Comparison of ENCODE assay signal across 21 cellular contexts in the genomic region with DNA sequence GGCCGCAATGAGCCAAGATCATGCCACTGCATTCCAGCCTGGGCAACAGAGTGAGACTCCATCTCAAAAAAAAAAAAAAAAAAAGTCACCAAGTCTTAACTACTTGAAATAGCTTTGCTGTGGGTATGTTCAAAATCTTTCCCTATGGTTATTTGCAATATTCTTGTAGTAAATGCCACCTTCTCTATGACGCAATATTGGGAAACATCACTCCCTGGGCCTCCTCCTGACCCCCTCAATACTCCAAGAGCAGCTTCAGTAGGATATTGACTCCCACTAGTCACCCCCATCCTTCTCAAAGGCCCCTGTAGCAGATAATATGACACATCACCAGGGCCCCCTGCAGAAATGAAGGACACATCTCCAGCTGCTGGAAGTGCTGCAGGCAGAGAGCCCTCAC.
DNase-seq lines count a peak whose midpoint lies in the region; ATAC-seq, FAIRE-seq and TF ChIP-seq lines count a peak whose summit lies in the region.
"Had no signal": no experiment of that assay in that cellular context is flagged by ENCODE, and none has a peak within 500 bp of the region (broad histone marks: within the 10 kb centered on the region; RNA-seq: fewer than 3 reads in every experiment).

No MANE protein-coding gene starts in this region.

- H3K27me3 Mint-ChIP-seq in neural crest cell (ENCODE audit: low read depth), result peaks cover 31% of the 10 kb centered on the region
- H3K27me3 Mint-ChIP-seq in HFFc6 (ENCODE audit: insufficient read depth), result peaks cover 13% of the 10 kb centered on the region

- H3K9me3 ChIP-seq in HepG2 (ENCODE audit: low read length) (no peaks in the 10 kb centered on the region), right lobe of liver (no peaks in the 10 kb centered on the region), PC-3 (ENCODE audit: low read length) (no peaks in the 10 kb centered on the region)
- H3K9me3 ChIP-seq: A549; BLaER1 treated with 17β-estradiol and CSF1 and Interleukin-3, amounts not matched to agents 10 nM and 100 nM; Caco-2 had no signal

- BruUV-seq in HepG2 (replicated peaks; lab: Mats Ljungman, UMichigan), result no TSS peak
- no TSS peak for BruUV-seq in PC-3 (replicated peaks; lab: Mats Ljungman, UMichigan)

- H3K4me2 ChIP-seq in HepG2 (ENCODE audit: low read depth, low read length), result no peak overlapping the region
- no peak overlapping the region for H3K4me2 ChIP-seq in PC-3 (ENCODE audit: low read length)
- H3K4me2 ChIP-seq: A549; BLaER1 treated with 17β-estradiol and CSF1 and Interleukin-3, amounts not matched to agents 10 nM and 100 nM had no signal

- no peaks in the 10 kb centered on the region for H3F3A ChIP-seq in PC-3 (ENCODE audit: low read length, unreplicated experiment)

- no peak for TF ChIP-seq RAD21 in HepG2 (CRISPR knock-in tag; IDR thresholded peaks at IDR 0.05)

- H3K36me3 ChIP-seq in HepG2 (replicated peaks in 1 of 2; ENCODE audit: control insufficient read depth in 1 of 2, insufficient read depth in 2 of 2, low read length in 2 of 2), result no peaks in the 10 kb centered on the region
- H3K36me3 ChIP-seq in right lobe of liver, result no peaks in the 10 kb centered on the region
- H3K36me3 ChIP-seq in PC-3 (ENCODE audit: low read depth, low read length), result no peaks in the 10 kb centered on the region
- H3K36me3 ChIP-seq: BLaER1 treated with 17β-estradiol and CSF1 and Interleukin-3, amounts not matched to agents 10 nM and 100 nM had no signal

- 0 out of 2 replicates have a peak, but pooled peaks cover 2% of the 10 kb centered on the region for H4K20me1 ChIP-seq in HepG2 (ENCODE audit: insufficient read depth, low read length)
- no peaks in the 10 kb centered on the region for H4K20me1 ChIP-seq in PC-3 (ENCODE audit: low read length)

- H3K9me2 ChIP-seq in PC-3 (replicated peaks; ENCODE audit: low read length), result no peaks in the 10 kb centered on the region

- DNase-seq in HepG2 (ENCODE audit: low spot score) (no peak), right lobe of liver (no peak), neural crest cell (ENCODE audit: low read depth, low spot score) (no peak), HFFc6 (no peak), PC-3 (no peak)
- DNase-seq: AML-193; Caco-2; Calu3; CD4-positive, alpha-beta T cell; CD8-positive, alpha-beta T cell; DMS79 treated with DMSO at 0.1 percent for 48 hours; GF-D8 had no signal

- no peak for ATAC-seq in HepG2
- no peak for ATAC-seq in right lobe of liver
- ATAC-seq in PC-3, result no peak
- ATAC-seq: A549; CD8-positive, alpha-beta T cell had no signal

- H3K4me3 Mint-ChIP-seq in neural crest cell (no peak overlapping the region), HFFc6 (no peak overlapping the region)
- H3K4me3 Mint-ChIP-seq: B cell; CD4-positive, alpha-beta T cell; CD8-positive, alpha-beta T cell had no signal

- H3K27ac ChIP-seq in HepG2 (ENCODE audit: extremely low read length, insufficient read depth, low read length) (no peak overlapping the region), right lobe of liver (no peak overlapping the region), PC-3 (ENCODE audit: low read length) (no peak overlapping the region)
- H3K27ac ChIP-seq: 22Rv1; A549; BLaER1 treated with 17β-estradiol and CSF1 and Interleukin-3, amounts not matched to agents 10 nM and 100 nM; C4-2B had no signal

- no peak for TF ChIP-seq POLR2A in HepG2 (IDR thresholded peaks at IDR 0.05; ENCODE audit: insufficient read depth in 1 of 2, low read depth in 2 of 2, low read length in 2 of 2)
- no peak for TF ChIP-seq POLR2A in right lobe of liver (IDR thresholded peaks at IDR 0.05)

- H3K79me2 ChIP-seq in HepG2 (ENCODE audit: insufficient read depth, low read length) (no peaks in the 10 kb centered on the region), PC-3 (ENCODE audit: low read length) (no peaks in the 10 kb centered on the region)

- POLR2A ChIA-PET in HepG2 (lab: Yijun Ruan, JAX) (no interaction called here), PC-3 (lab: Charles Lee; ENCODE audit: unreplicated experiment) (no interaction called here)

- H3K4me3 ChIP-seq in HepG2 (replicated peaks in 1 of 3; ENCODE audit: insufficient read depth in 1 of 3, low read depth in 2 of 3, low read length in 3 of 3) (no peak overlapping the region), right lobe of liver (no peak overlapping the region), PC-3 (ENCODE audit: low read length) (no peak overlapping the region)
- H3K4me3 ChIP-seq: A549; BLaER1 treated with 17β-estradiol and CSF1 and Interleukin-3, amounts not matched to agents 10 nM and 100 nM had no signal

- intact Hi-C loops in HepG2 (cut with micrococcal nuclease; ENCODE audit: unreplicated experiment) (no loop called here), right lobe of liver (cut with DNase I) (no loop called here), PC-3 (cut with micrococcal nuclease) (no loop called here)

- FAIRE-seq in HepG2 (lab: Jason Lieb, UNC), result no peak
- FAIRE-seq: A549, D721Med, G401.6, GM12891, GM19239 had no signal

- peak overlapping the region; percentile 12 for H3K27ac Mint-ChIP-seq in neural crest cell (ENCODE audit: unreplicated experiment)
- H3K27ac Mint-ChIP-seq in HFFc6, result no peak overlapping the region
- H3K27ac Mint-ChIP-seq: B cell; CD4-positive, alpha-beta T cell; CD8-positive, alpha-beta T cell had no signal

- TF ChIP-seq CTCF in HepG2 (CRISPR knock-in tag; IDR thresholded peaks at IDR 0.05), result no peak
- no peak for TF ChIP-seq CTCF in right lobe of liver (IDR thresholded peaks at IDR 0.05)
- no peak for TF ChIP-seq CTCF in neural crest cell (conservative IDR thresholded peaks at IDR 0.05)
- no peak for TF ChIP-seq CTCF in HFFc6 (IDR thresholded peaks at IDR 0.05)
- no peak for TF ChIP-seq CTCF in PC-3 (conservative IDR thresholded peaks at IDR 0.05; ENCODE audit: low read depth, low read length)

- H3K9ac ChIP-seq in HepG2 (ENCODE audit: insufficient read depth, low read depth, low read length), result no peak overlapping the region
- no peak overlapping the region for H3K9ac ChIP-seq in PC-3 (ENCODE audit: low read length)
- H3K9ac ChIP-seq: BLaER1 treated with 17β-estradiol and CSF1 and Interleukin-3, amounts not matched to agents 10 nM and 100 nM had no signal

- H3K9me3 Mint-ChIP-seq in neural crest cell, result no peaks in the 10 kb centered on the region
- H3K9me3 Mint-ChIP-seq in HFFc6, result peaks cover 3% of the 10 kb centered on the region; the same call in 1 of the 2 replicates
- H3K9me3 Mint-ChIP-seq: CD4-positive, alpha-beta T cell; CD8-positive, alpha-beta T cell had no signal

- 0% methylated on average over 1 of the region's 2 CpGs for WGBS in HepG2 (ENCODE audit: low lambda C conversion rate)
- 44% methylated on average over 1 of the region's 2 CpGs for WGBS in right lobe of liver (ENCODE audit: insufficient coverage, low coverage, low lambda C conversion rate, missing lambda C conversion rate)

- TF ChIP-seq EP300 in HepG2 (IDR thresholded peaks at IDR 0.05; ENCODE audit: low read depth in 2 of 2, low read length in 2 of 2), result no peak
- no peak for TF ChIP-seq EP300 in HepG2 (CRISPR knock-in tag; IDR thresholded peaks at IDR 0.05; ENCODE audit: borderline replicate concordance)

- H3K27me3 ChIP-seq in HepG2 (ENCODE audit: control insufficient read depth in 1 of 2, insufficient read depth in 2 of 2, low read length in 2 of 2) (no peaks in the 10 kb centered on the region; a peak in 1 of 5 replicates), right lobe of liver (no peaks in the 10 kb centered on the region), PC-3 (ENCODE audit: low read length) (0 out of 2 replicates have a peak, but pooled peaks cover 21% of the 10 kb centered on the region)

- no peaks in the 10 kb centered on the region for H3K4me1 ChIP-seq in HepG2 (ENCODE audit: insufficient read depth, low read length)
- H3K4me1 ChIP-seq in right lobe of liver, result no peaks in the 10 kb centered on the region
- H3K4me1 ChIP-seq in PC-3 (ENCODE audit: insufficient read depth, low read length), result no peaks in the 10 kb centered on the region
- H3K4me1 ChIP-seq: A549; BLaER1 treated with 17β-estradiol and CSF1 and Interleukin-3, amounts not matched to agents 10 nM and 100 nM; Caco-2 had no signal

- H2AFZ ChIP-seq in HepG2 (ENCODE audit: low read length) (no peak overlapping the region), PC-3 (ENCODE audit: low read length) (no peak overlapping the region)

- no peaks in the 10 kb centered on the region for H3K36me3 Mint-ChIP-seq in neural crest cell (ENCODE audit: low read depth)
- no peaks in the 10 kb centered on the region for H3K36me3 Mint-ChIP-seq in HFFc6 (ENCODE audit: low read depth)
- H3K36me3 Mint-ChIP-seq: CD8-positive, alpha-beta T cell had no signal

- CTCF ChIA-PET in HepG2 (lab: Yijun Ruan, JAX; ENCODE audit: low intra/inter-chr PET ratio, low total read pairs), result no interaction called here
- CTCF ChIA-PET in PC-3 (lab: Charles Lee), result interaction anchor here (0.6 kb wide), 1 partner anchor 519 kb away, joined by 5 read pairs; no protein-coding TSS in a partner anchor

- in situ Hi-C loops in HepG2 (cut with HindIII; ENCODE audit: extremely low pct_ligation_motif_present, low pct_unique_long_range_greater_than_20kb), result no loop called here

- H3K4me1 Mint-ChIP-seq in neural crest cell (no peaks in the 10 kb centered on the region), HFFc6 (ENCODE audit: low read depth) (no peaks in the 10 kb centered on the region)
- H3K4me1 Mint-ChIP-seq: B cell had no signal

TF ChIP-seq in HepG2, 621 proteins besides CTCF, POLR2A, EP300 and RAD21:
- TF ChIP-seq ZNF660 (CRISPR knock-in tag; IDR thresholded peaks at IDR 0.05; ENCODE audit: borderline replicate concordance, low read depth) (no peak), CEBPB (IDR thresholded peaks at IDR 0.05; ENCODE audit: borderline replicate concordance, low read depth, low read length) (peak; percentile 57), ATF7 (IDR thresholded peaks at IDR 0.05) (peak; percentile 64), ATF7 (CRISPR knock-in tag; IDR thresholded peaks at IDR 0.05) (no peak)
TF ChIP-seq in HepG2: peak in this region for 2.
